In the genomic region with DNA sequence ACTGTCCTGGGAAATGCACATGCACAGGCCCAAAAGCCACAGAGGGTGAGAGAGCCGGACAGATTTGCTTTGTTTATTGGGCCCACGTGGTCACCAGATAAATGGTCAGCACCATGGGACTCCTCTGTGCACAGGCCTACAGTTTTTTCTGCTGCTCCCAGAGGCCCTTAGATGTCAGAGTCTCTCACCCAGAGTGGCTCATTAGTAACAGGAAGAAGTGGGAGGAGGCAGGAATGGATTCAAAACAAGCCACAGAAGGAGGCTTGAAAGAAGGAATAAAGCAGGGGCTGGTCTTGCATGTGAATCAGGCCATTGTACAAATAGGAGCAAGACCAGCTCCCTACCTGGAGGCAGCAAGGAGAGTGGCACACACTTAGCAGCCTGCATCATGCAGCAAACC, we compare ENCODE assay signal across 23 cellular contexts.
DNase-seq lines count a peak whose midpoint lies in the region; ATAC-seq and TF ChIP-seq lines count a peak whose summit lies in the region.
"Had no signal": no experiment of that assay in that cellular context is flagged by ENCODE, and none has a peak within 500 bp of the region (broad histone marks: within the 10 kb centered on the region; RNA-seq: fewer than 3 reads in every experiment).

No MANE protein-coding gene starts in this region.

- TF ChIP-seq CTCF in astrocyte of the spinal cord (IDR thresholded peaks at IDR 0.05; ENCODE audit: low read depth, low read length), result no peak
- no peak for TF ChIP-seq CTCF in left lung (IDR thresholded peaks at IDR 0.05)

- POLR2A ChIA-PET in activated CD4-positive, alpha-beta memory T cell treated with anti-CD3 and anti-CD28 coated beads for 36 hours (lab: Charles Lee), result no interaction called here

- no peaks in the 10 kb centered on the region for H3K27me3 ChIP-seq in left lung
- H3K27me3 ChIP-seq: colonic mucosa, transverse colon had no signal

- CTCF ChIA-PET in activated CD4-positive, alpha-beta memory T cell treated with anti-CD3 and anti-CD28 coated beads for 36 hours (lab: Charles Lee), result no interaction called here

- no peaks in the 10 kb centered on the region for H3K27me3 Mint-ChIP-seq in activated CD4-positive, alpha-beta memory T cell treated with anti-CD3 and anti-CD28 coated beads for 36 hours
- H3K27me3 Mint-ChIP-seq: CD4-positive, CD25-positive, alpha-beta regulatory T cell had no signal

- peaks cover 3% of the 10 kb centered on the region for H3K9me3 Mint-ChIP-seq in activated CD4-positive, alpha-beta memory T cell treated with anti-CD3 and anti-CD28 coated beads for 36 hours

- H3K27ac ChIP-seq in left lung, result no peak overlapping the region
- H3K27ac ChIP-seq: A549, colonic mucosa, transverse colon had no signal

- H3K36me3 ChIP-seq in left lung, result no peaks in the 10 kb centered on the region
- H3K36me3 ChIP-seq: colonic mucosa, transverse colon had no signal

- no peak for DNase-seq in Right ventricle myocardium superior
- DNase-seq in cardiac septum (ENCODE audit: low spot score), result no peak
- DNase-seq in astrocyte of the spinal cord (ENCODE audit: low read depth, low spot score), result peak; percentile 19
- no peak for DNase-seq in left lung
- DNase-seq in cortex of kidney (lab: John Stamatoyannopoulos, UW), result no peak
- DNase-seq in mesenteric fat pad (ENCODE audit: low spot score), result no peak
- DNase-seq in activated CD4-positive, alpha-beta memory T cell treated with anti-CD3 and anti-CD28 coated beads for 36 hours, result no peak
- DNase-seq: activated CD4-positive, alpha-beta T cell treated with anti-CD3 and anti-CD28 coated beads for 4 hours; activated gamma-delta T cell treated with Interleukin-2 at 50 U/mL for 16 hours; amygdala; CD4-positive, CD25-positive, alpha-beta regulatory T cell; colonic mucosa; NCI-H1092; NCI-H526 treated with DMSO at 0.1 percent for 48 hours; PC-3; SK-N-SH; stimulated activated naive CD8-positive, alpha-beta T cell treated with anti-CD3 and anti-CD28 coated beads, Interleukin-15, Interleukin-2, amounts not matched to agents 100 U/mL and 50 U/mL, for 24 hours; T1000; transverse colon had no signal

- ATAC-seq in Right ventricle myocardium superior (ENCODE audit: poor library complexity) (peak; percentile 51), left lung (peak; percentile 33), GM21367 (IDR thresholded peaks at IDR 0.05; ENCODE audit: unreplicated experiment) (no peak)
- ATAC-seq: A549; left lobe of liver; PC-3; stimulated activated naive CD8-positive, alpha-beta T cell treated with anti-CD3 and anti-CD28 coated beads, Interleukin-15, Interleukin-2, amounts not matched to agents 100 U/mL and 50 U/mL, for 24 hours had no signal

- intact Hi-C loops in Right ventricle myocardium superior (cut with DNase I) (no loop called here), cardiac septum (cut with DNase I) (loop anchor here (10.0 kb wide), 1 partner anchor 50 kb away; no protein-coding TSS in a partner anchor), left lung (cut with DNase I) (no loop called here)
- intact Hi-C loops in activated CD4-positive, alpha-beta memory T cell treated with anti-CD3 and anti-CD28 coated beads for 36 hours (cut with micrococcal nuclease), result no loop called here

- in situ Hi-C loops in astrocyte of the spinal cord (cut with HindIII; ENCODE audit: low sequenced_read_pairs), result no loop called here

- no peaks in the 10 kb centered on the region for H3K36me3 Mint-ChIP-seq in activated CD4-positive, alpha-beta memory T cell treated with anti-CD3 and anti-CD28 coated beads for 36 hours
- H3K36me3 Mint-ChIP-seq: CD4-positive, CD25-positive, alpha-beta regulatory T cell had no signal

- no peaks in the 10 kb centered on the region for H3K4me1 ChIP-seq in left lung
- H3K4me1 ChIP-seq: A549, colonic mucosa, transverse colon had no signal

- no peak overlapping the region for H3K4me3 Mint-ChIP-seq in activated CD4-positive, alpha-beta memory T cell treated with anti-CD3 and anti-CD28 coated beads for 36 hours
- H3K4me3 Mint-ChIP-seq: CD4-positive, CD25-positive, alpha-beta regulatory T cell had no signal

- H3K4me1 Mint-ChIP-seq in activated CD4-positive, alpha-beta memory T cell treated with anti-CD3 and anti-CD28 coated beads for 36 hours (ENCODE audit: low read depth), result no peaks in the 10 kb centered on the region
- H3K4me1 Mint-ChIP-seq: CD4-positive, CD25-positive, alpha-beta regulatory T cell had no signal

- no peak overlapping the region for H3K27ac Mint-ChIP-seq in activated CD4-positive, alpha-beta memory T cell treated with anti-CD3 and anti-CD28 coated beads for 36 hours
- H3K27ac Mint-ChIP-seq: CD4-positive, CD25-positive, alpha-beta regulatory T cell; progenitor cell of endocrine pancreas had no signal

- H3K4me3 ChIP-seq in astrocyte of the spinal cord (ENCODE audit: low read depth, low read length) (no peak overlapping the region), left lung (no peak overlapping the region)
- H3K4me3 ChIP-seq: A549, colonic mucosa, transverse colon had no signal

- H3K9me3 ChIP-seq in left lung, result no peaks in the 10 kb centered on the region
- H3K9me3 ChIP-seq: A549, colonic mucosa, SK-N-SH, transverse colon had no signal
